ENCODE assay signal across 8 cellular contexts in genomic region chrX:154374361-154375155, GRCh38. TPM values are rescaled to one million over a fixed set of nuclear protein-coding genes. Genes with fewer than 3 reads are reported as not detected.
DNase-seq lines count a peak whose midpoint lies in the region; ATAC-seq and TF ChIP-seq lines count a peak whose summit lies in the region.

A gene with protein sequence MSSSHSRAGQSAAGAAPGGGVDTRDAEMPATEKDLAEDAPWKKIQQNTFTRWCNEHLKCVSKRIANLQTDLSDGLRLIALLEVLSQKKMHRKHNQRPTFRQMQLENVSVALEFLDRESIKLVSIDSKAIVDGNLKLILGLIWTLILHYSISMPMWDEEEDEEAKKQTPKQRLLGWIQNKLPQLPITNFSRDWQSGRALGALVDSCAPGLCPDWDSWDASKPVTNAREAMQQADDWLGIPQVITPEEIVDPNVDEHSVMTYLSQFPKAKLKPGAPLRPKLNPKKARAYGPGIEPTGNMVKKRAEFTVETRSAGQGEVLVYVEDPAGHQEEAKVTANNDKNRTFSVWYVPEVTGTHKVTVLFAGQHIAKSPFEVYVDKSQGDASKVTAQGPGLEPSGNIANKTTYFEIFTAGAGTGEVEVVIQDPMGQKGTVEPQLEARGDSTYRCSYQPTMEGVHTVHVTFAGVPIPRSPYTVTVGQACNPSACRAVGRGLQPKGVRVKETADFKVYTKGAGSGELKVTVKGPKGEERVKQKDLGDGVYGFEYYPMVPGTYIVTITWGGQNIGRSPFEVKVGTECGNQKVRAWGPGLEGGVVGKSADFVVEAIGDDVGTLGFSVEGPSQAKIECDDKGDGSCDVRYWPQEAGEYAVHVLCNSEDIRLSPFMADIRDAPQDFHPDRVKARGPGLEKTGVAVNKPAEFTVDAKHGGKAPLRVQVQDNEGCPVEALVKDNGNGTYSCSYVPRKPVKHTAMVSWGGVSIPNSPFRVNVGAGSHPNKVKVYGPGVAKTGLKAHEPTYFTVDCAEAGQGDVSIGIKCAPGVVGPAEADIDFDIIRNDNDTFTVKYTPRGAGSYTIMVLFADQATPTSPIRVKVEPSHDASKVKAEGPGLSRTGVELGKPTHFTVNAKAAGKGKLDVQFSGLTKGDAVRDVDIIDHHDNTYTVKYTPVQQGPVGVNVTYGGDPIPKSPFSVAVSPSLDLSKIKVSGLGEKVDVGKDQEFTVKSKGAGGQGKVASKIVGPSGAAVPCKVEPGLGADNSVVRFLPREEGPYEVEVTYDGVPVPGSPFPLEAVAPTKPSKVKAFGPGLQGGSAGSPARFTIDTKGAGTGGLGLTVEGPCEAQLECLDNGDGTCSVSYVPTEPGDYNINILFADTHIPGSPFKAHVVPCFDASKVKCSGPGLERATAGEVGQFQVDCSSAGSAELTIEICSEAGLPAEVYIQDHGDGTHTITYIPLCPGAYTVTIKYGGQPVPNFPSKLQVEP (N-terminal part only) (minus strand): TSS chrX:154374634. CDS start chrX:154371245, 3,389 bp downstream.

- no peak for TF ChIP-seq EP300 in SK-N-SH (IDR thresholded peaks at IDR 0.05; ENCODE audit: borderline replicate concordance in 1 of 2, low read depth in 1 of 2, low read length in 1 of 2)

- peaks cover 52% of the 10 kb centered on the region for H3K79me2 ChIP-seq in SK-N-SH (ENCODE audit: insufficient read depth)
- peaks cover 19% of the 10 kb centered on the region for H3K79me2 ChIP-seq in OCI-LY3 (ENCODE audit: low read length)

- H3K4me2 ChIP-seq in SK-N-SH (peak within 1 kb of the TSS; percentile 81), OCI-LY3 (ENCODE audit: low read length) (peak within 1 kb of the TSS; percentile 99)

- H3K27me3 Mint-ChIP-seq in dendritic cell treated with granulocyte-macrophage colony-stimulating factor and Interleukin-4, amounts not matched to agents 40 ng/mL and 50 ng/mL, for 4 days, result no peaks in the 10 kb centered on the region

- CTCF ChIA-PET in SK-N-SH (lab: Yijun Ruan, JAX), result interaction anchor here (1.0 to 1.8 kb wide), 3 partner anchors 9 to 160 kb away, joined by 5 to 6 read pairs (median 5); no protein-coding TSS in a partner anchor

- TF ChIP-seq CTCF in SK-N-SH (IDR thresholded peaks at IDR 0.05) (no peak; the same call in 1 of the 2 replicates), OCI-LY3 (IDR thresholded peaks at IDR 0.05; ENCODE audit: low read depth, low read length) (peak; percentile 24; the same call in 1 of the 2 replicates), lower lobe of right lung (IDR thresholded peaks at IDR 0.05) (no peak), subcutaneous adipose tissue (IDR thresholded peaks at IDR 0.05; ENCODE audit: low read depth) (no peak)

- peak within 1 kb of the TSS; percentile 51 to 57 for H3K4me3 ChIP-seq in SK-N-SH (ENCODE audit: low read depth in 2 of 2, low read length in 1 of 2)
- peak within 1 kb of the TSS; percentile 94 for H3K4me3 ChIP-seq in OCI-LY3 (ENCODE audit: low read length)
- H3K4me3 ChIP-seq in lower lobe of right lung, result peak within 1 kb of the TSS; percentile 75

- no peaks in the 10 kb centered on the region for H3K36me3 ChIP-seq in SK-N-SH (replicated peaks in 1 of 2; ENCODE audit: control insufficient read depth in 1 of 2, insufficient read depth in 2 of 2, low read length in 1 of 2)
- H3K36me3 ChIP-seq in OCI-LY3 (replicated peaks; ENCODE audit: low read depth, low read length), result peaks cover 8% of the 10 kb centered on the region
- no peaks in the 10 kb centered on the region for H3K36me3 ChIP-seq in lower lobe of right lung

- no peak for TF ChIP-seq RAD21 in SK-N-SH (IDR thresholded peaks at IDR 0.05; ENCODE audit: low read length)

- no peak for ATAC-seq in SK-N-SH treated with all-trans-retinoic acid at 6 μM for 48 hours
- no peak for ATAC-seq in lower lobe of right lung
- no peak for ATAC-seq in GM21576 (IDR thresholded peaks at IDR 0.05; ENCODE audit: unreplicated experiment)

- peaks cover 13% of the 10 kb centered on the region for H3F3A ChIP-seq in SK-N-SH (replicated peaks; ENCODE audit: insufficient read depth)

- peak within 1 kb of the TSS; percentile 39; the same call in 1 of the 2 replicates for H3K9ac ChIP-seq in SK-N-SH
- peak within 1 kb of the TSS; percentile 94 for H3K9ac ChIP-seq in OCI-LY3 (ENCODE audit: low read length)

- H3K27me3 ChIP-seq in SK-N-SH (ENCODE audit: insufficient read depth) (no peaks in the 10 kb centered on the region), OCI-LY3 (ENCODE audit: low read depth, low read length) (no peaks in the 10 kb centered on the region), lower lobe of right lung (ENCODE audit: low read depth) (no peaks in the 10 kb centered on the region)

- no peaks in the 10 kb centered on the region for H4K20me1 ChIP-seq in SK-N-SH (ENCODE audit: insufficient read depth)
- H4K20me1 ChIP-seq in OCI-LY3 (ENCODE audit: insufficient read depth, low read length), result no peaks in the 10 kb centered on the region

- no peaks in the 10 kb centered on the region for H3K9me3 ChIP-seq in SK-N-SH
- no peaks in the 10 kb centered on the region for H3K9me3 ChIP-seq in OCI-LY3 (ENCODE audit: insufficient read depth, low read length)
- no peaks in the 10 kb centered on the region for H3K9me3 ChIP-seq in lower lobe of right lung

- H2AFZ ChIP-seq in SK-N-SH (ENCODE audit: low read depth) (no peak within 1 kb of the TSS), OCI-LY3 (ENCODE audit: low read depth, low read length) (peak within 1 kb of the TSS; percentile 71)

- no peak within 1 kb of the TSS for H3K27ac Mint-ChIP-seq in dendritic cell treated with granulocyte-macrophage colony-stimulating factor and Interleukin-4, amounts not matched to agents 40 ng/mL and 50 ng/mL, for 4 days

- H3K27ac ChIP-seq in SK-N-SH (ENCODE audit: low read depth in 2 of 2, low read length in 1 of 2) (peak within 1 kb of the TSS; percentile 9 to 58; a peak in 1 of 4 replicates), OCI-LY3 (ENCODE audit: low read length) (peak within 1 kb of the TSS; percentile 89), lower lobe of right lung (peak within 1 kb of the TSS; percentile 65)

- DNase-seq in SK-N-SH, result peak; percentile 61
- no peak for DNase-seq in lower lobe of right lung
- no peak for DNase-seq in NK-92 treated with Interleukin-12 subunit alpha and Interleukin-12 subunit beta, amount 100 ng/mL, for 24 hours (lab: John Stamatoyannopoulos, UW)

- 39% methylated on average over 18 of the region's 93 CpGs for WGBS in SK-N-SH (ENCODE audit: low lambda C conversion rate)

- POLR2A ChIA-PET in SK-N-SH (lab: Yijun Ruan, JAX), result interaction anchor here (0.9 to 1.7 kb wide), 2 partner anchors 12 to 23 kb away, joined by 3 to 5 read pairs; partner anchors contain the start of gene RPL10

- intact Hi-C loops in dendritic cell treated with granulocyte-macrophage colony-stimulating factor and Interleukin-4, amounts not matched to agents 40 ng/mL and 50 ng/mL, for 4 days (cut with micrococcal nuclease), result no loop called here
- intact Hi-C loops in lower lobe of right lung (cut with DNase I), result no loop called here

- peaks cover 18% of the 10 kb centered on the region for H3K36me3 Mint-ChIP-seq in dendritic cell treated with granulocyte-macrophage colony-stimulating factor and Interleukin-4, amounts not matched to agents 40 ng/mL and 50 ng/mL, for 4 days (ENCODE audit: low read depth)

- no peaks in the 10 kb centered on the region for H3K9me3 Mint-ChIP-seq in dendritic cell treated with granulocyte-macrophage colony-stimulating factor and Interleukin-4, amounts not matched to agents 40 ng/mL and 50 ng/mL, for 4 days

- peaks cover 40% of the 10 kb centered on the region for H3K4me1 Mint-ChIP-seq in dendritic cell treated with granulocyte-macrophage colony-stimulating factor and Interleukin-4, amounts not matched to agents 40 ng/mL and 50 ng/mL, for 4 days (ENCODE audit: low read depth)

- H3K4me1 ChIP-seq in SK-N-SH (ENCODE audit: control insufficient read depth in 1 of 2, insufficient read depth in 2 of 2, low read depth in 1 of 2, low read length in 1 of 2) (peaks cover 0 to 7% of the 10 kb centered on the region in 2 experiments; a peak in 1 of 4 replicates), OCI-LY3 (ENCODE audit: low read length) (peaks cover 35% of the 10 kb centered on the region), lower lobe of right lung (peaks cover 37% of the 10 kb centered on the region)

- no peaks in the 10 kb centered on the region for H3K9me2 ChIP-seq in SK-N-SH

- H3K4me3 Mint-ChIP-seq in dendritic cell treated with granulocyte-macrophage colony-stimulating factor and Interleukin-4, amounts not matched to agents 40 ng/mL and 50 ng/mL, for 4 days, result peak within 1 kb of the TSS; percentile 63

TF ChIP-seq in SK-N-SH, 30 proteins besides CTCF, POLR2A, EP300 and RAD21 (continues in another document):
- TF ChIP-seq GATA2 (CRISPR knock-in tag; IDR thresholded peaks at IDR 0.05) (no peak), FOXJ3 (CRISPR knock-in tag; IDR thresholded peaks at IDR 0.05) (no peak), PBX3 (IDR thresholded peaks at IDR 0.05) (no peak), JUND (IDR thresholded peaks at IDR 0.05) (no peak), SIN3A (IDR thresholded peaks at IDR 0.05; ENCODE audit: borderline replicate concordance, low read depth, low read length) (no peak)

TF ChIP-seq in SK-N-SH treated with all-trans-retinoic acid at 6 μM for 48 hours, 23 proteins besides CTCF, POLR2A, EP300 and RAD21:
- TF ChIP-seq ZFP30 (CRISPR knock-in tag; IDR thresholded peaks at IDR 0.05), result no peak
- TF ChIP-seq PPARA (CRISPR knock-in tag; IDR thresholded peaks at IDR 0.05; ENCODE audit: borderline replicate concordance), result no peak

RNA-seq across cellular contexts. Expression of the gene that starts here (rescaled TPM):
- 364 and 550 TPM in 2 replicates for polyA plus RNA-seq in SK-N-SH (2012; rRNA removed)
- polyA plus RNA-seq in SK-N-SH (2012; cell fraction: cytosol; rRNA removed), result 152 and 241 TPM in 2 replicates
- 1,312 and 1,452 TPM in 2 replicates for polyA plus RNA-seq in SK-N-SH (2012; cell fraction: nucleus; rRNA removed)
- total RNA-seq in lower lobe of right lung (1,080 TPM), subcutaneous adipose tissue (1,000 to 10,000 TPM in 1 of 4 donors, 100 to 1,000 TPM in 3; 462 to 1,045 (median 723) TPM)

Comparison
In these comparisons a context has a peak if more than half of its experiments do, and no peak if none do; other contexts are left out.
1. H3K27ac ChIP-seq: peak in every context shown above with its lines; median percentile 89 in OCI-LY3; 65 in lower lobe of right lung; 34 in SK-N-SH.